Comparison of ENCODE assay signal across 11 cellular contexts in genomic region chr9:81521892-81522291, GRCh38.
"Had no signal": no experiment of that assay in that cellular context is flagged by ENCODE, and none has a peak within 500 bp of the region (broad histone marks: within the 10 kb centered on the region; RNA-seq: fewer than 3 reads in every experiment).

No MANE protein-coding gene starts in this region.

- H3K27ac ChIP-seq: heart right ventricle, ovary had no signal

- H3K27ac Mint-ChIP-seq: activated naive CD8-positive, alpha-beta T cell treated with anti-CD3 and anti-CD28 coated beads, Interleukin-2, amount 10 ng/mL, durations not matched to agents 7 days and 5 days; activated T-helper 1 cell treated with anti-CD3 and anti-CD28 coated beads, Interleukin-12 subunit alpha, Interleukin-12 subunit beta, Interleukin-2, Interleukin-4 antibody, amounts not matched to agents 30 ng/mL and 10 ng/mL and 1 ng/mL, durations not matched to agents 14 hours and 24 hours and 36 hours; brain; naive thymus-derived CD4-positive, alpha-beta T cell had no signal

- H3K4me3 ChIP-seq: heart right ventricle, ovary had no signal

- DNase-seq: activated CD4-positive, CD25-positive, alpha-beta regulatory T cell treated with anti-CD3 and anti-CD28 coated beads, Interleukin-2, amount 50 U/mL, for 72 hours; activated naive CD8-positive, alpha-beta T cell treated with anti-CD3 and anti-CD28 coated beads, Interleukin-2, amount 10 ng/mL, durations not matched to agents 7 days and 5 days; cortex of kidney; effector CD4-positive, alpha-beta T cell; heart right ventricle; naive thymus-derived CD4-positive, alpha-beta T cell; ovary; stimulated activated CD4-positive, alpha-beta T cell treated with anti-CD3 and anti-CD28 coated beads, Interleukin-12 subunit alpha, Interleukin-12 subunit beta, amount 100 ng/mL, for 4 hours; stimulated activated CD4-positive, alpha-beta T cell treated with anti-CD3 and anti-CD28 coated beads, Interleukin-2, amount 100 ng/mL, for 24 hours had no signal

- H3K9me3 Mint-ChIP-seq: activated T-helper 1 cell treated with anti-CD3 and anti-CD28 coated beads, Interleukin-12 subunit alpha, Interleukin-12 subunit beta, Interleukin-2, Interleukin-4 antibody, amounts not matched to agents 30 ng/mL and 10 ng/mL and 1 ng/mL, durations not matched to agents 14 hours and 24 hours and 36 hours had no signal

- H3K4me1 Mint-ChIP-seq: activated naive CD8-positive, alpha-beta T cell treated with anti-CD3 and anti-CD28 coated beads, Interleukin-2, amount 10 ng/mL, durations not matched to agents 7 days and 5 days; naive thymus-derived CD4-positive, alpha-beta T cell had no signal

- H3K27me3 Mint-ChIP-seq: naive thymus-derived CD4-positive, alpha-beta T cell had no signal

- H3K27me3 ChIP-seq: heart right ventricle, ovary had no signal

- H3K36me3 Mint-ChIP-seq: activated naive CD8-positive, alpha-beta T cell treated with anti-CD3 and anti-CD28 coated beads, Interleukin-2, amount 10 ng/mL, durations not matched to agents 7 days and 5 days; brain; naive thymus-derived CD4-positive, alpha-beta T cell had no signal

- ATAC-seq: naive thymus-derived CD4-positive, alpha-beta T cell had no signal

- H3K9me3 ChIP-seq: heart right ventricle, ovary had no signal

- H3K4me3 Mint-ChIP-seq: activated naive CD8-positive, alpha-beta T cell treated with anti-CD3 and anti-CD28 coated beads, Interleukin-2, amount 10 ng/mL, durations not matched to agents 7 days and 5 days; activated T-helper 1 cell treated with anti-CD3 and anti-CD28 coated beads, Interleukin-12 subunit alpha, Interleukin-12 subunit beta, Interleukin-2, Interleukin-4 antibody, amounts not matched to agents 30 ng/mL and 10 ng/mL and 1 ng/mL, durations not matched to agents 14 hours and 24 hours and 36 hours; brain; naive thymus-derived CD4-positive, alpha-beta T cell had no signal

- H3K36me3 ChIP-seq: heart right ventricle, ovary had no signal
